Comparison of ENCODE assay signal across 1 cellular context in the genomic region with DNA sequence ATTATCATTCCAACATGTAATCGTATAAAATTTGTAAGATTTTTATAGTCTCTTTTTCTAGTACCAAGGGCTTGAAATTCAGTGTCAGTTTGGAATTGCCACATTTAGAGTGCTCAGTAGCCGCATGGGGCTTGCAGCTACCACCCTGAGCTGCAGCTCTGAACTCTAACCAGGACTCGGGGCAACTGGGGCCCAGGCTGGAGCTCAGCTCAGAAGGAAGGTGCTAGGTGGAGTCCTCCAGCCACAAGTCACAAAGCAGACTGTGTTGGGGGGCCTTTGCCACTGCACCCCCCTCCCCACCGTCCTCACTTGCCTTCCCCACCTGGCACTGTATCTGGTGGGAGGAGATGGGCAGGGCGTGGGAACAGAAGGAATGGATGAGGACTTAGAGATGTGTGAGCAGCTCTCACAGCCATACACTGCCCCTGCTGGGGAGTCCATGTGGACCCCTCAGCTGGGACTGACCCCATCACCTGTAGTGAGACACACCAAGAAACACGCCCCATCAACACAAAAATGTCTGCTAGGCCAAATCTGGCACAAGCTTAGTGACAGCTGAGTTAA.
TF ChIP-seq lines count a peak whose summit lies in the region.

No MANE protein-coding gene starts in this region.

TF ChIP-seq in H1, 55 proteins besides CTCF, POLR2A, EP300 and RAD21:
- TF ChIP-seq RNF2 (IDR thresholded peaks at IDR 0.05; ENCODE audit: borderline replicate concordance, low read depth, low read length, missing control alignments, poor library complexity, severe bottlenecking), result no peak
TF ChIP-seq in H1: peak in this region for 0.
